In genomic region chrX:78104447-78105176, GRCh38 we compare ENCODE assay signal across 8 cellular contexts. TPM values are rescaled to one million over a fixed set of nuclear protein-coding genes. Genes with fewer than 3 reads are reported as not detected.
DNase-seq lines count a peak whose midpoint lies in the region; ATAC-seq and TF ChIP-seq lines count a peak whose summit lies in the region.

No MANE protein-coding gene starts in this region.

- no peak for TF ChIP-seq CTCF in AG09309 (IDR thresholded peaks at IDR 0.05; ENCODE audit: control insufficient read depth, insufficient read depth, low read depth, low read length, missing control alignments)

- DNase-seq in AG09309 (ENCODE audit: low read depth): peak; percentile 24
- DNase-seq in LHCN-M2 (ENCODE audit: low read depth): peak; percentile 49
- peak; percentile 66 for DNase-seq in SW480 (ENCODE audit: low spot score)
- peak; percentile 41 for DNase-seq in cerebellum (ENCODE audit: low spot score)
- peak; percentile 56 for DNase-seq in kidney tubule cell (ENCODE audit: low spot score)
- peak; percentile 26 for DNase-seq in stimulated activated CD4-positive, alpha-beta T cell treated with anti-CD3 and anti-CD28 coated beads, Interleukin-4, amount 100 ng/mL, for 1 hour
- no peak for DNase-seq in HuH-7.5 (ENCODE audit: low spot score)

- H3K4me3 ChIP-seq in AG09309 (ENCODE audit: control insufficient read depth, low read depth, low read length): peak overlapping the region; percentile 70

- peak; percentile 26 for ATAC-seq in GM19023 (IDR thresholded peaks at IDR 0.05; ENCODE audit: unreplicated experiment)

RNA-seq across cellular contexts. Expression of gene PGK1, which starts 0.6 kb away (rescaled TPM):
- 768 and 779 TPM in 2 replicates for total RNA-seq in LHCN-M2 (2014; rRNA removed)
- polyA plus RNA-seq in LHCN-M2 (2012): 622 TPM
- total RNA-seq in cerebellum: 64.9 TPM

RNA-seq across cellular contexts. Expression of gene TAF9B, which starts 34.8 kb away (rescaled TPM):
- total RNA-seq in LHCN-M2 (2014; rRNA removed): 27.6 and 40.6 TPM in 2 replicates
- 10.9 TPM for polyA plus RNA-seq in LHCN-M2 (2012)
- 30.0 TPM for total RNA-seq in cerebellum

Comparison
In these comparisons a context has a peak if more than half of its experiments do, and no peak if none do; other contexts are left out.
1. RNA of gene PGK1, which starts 0.6 kb away (total RNA-seq): 768 to 779 TPM in LHCN-M2; 64.9 TPM in cerebellum (single experiment); every median in the first group is over 10 times any median in the second.